ENCODE assay signal across 25 cellular contexts in the genomic region with DNA sequence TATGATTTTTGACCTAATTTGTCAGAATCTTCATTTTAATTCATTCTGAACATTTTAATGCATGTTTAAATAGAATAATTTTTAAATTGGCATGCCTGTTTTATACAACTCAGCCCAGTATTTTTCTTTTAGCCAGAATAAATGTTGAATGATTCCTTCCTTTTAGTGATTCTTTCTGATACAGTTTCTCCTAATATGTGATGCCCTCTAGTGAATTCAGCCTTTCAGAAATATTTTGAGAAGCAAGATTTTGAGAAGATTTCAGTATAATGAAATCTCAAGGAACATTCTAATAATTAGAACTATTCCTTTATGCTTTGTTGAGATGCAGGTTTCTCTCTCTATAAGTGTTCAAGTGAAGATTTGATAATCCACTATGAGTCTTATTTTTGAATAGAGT. TPM values are rescaled to one million over a fixed set of nuclear protein-coding genes. Genes with fewer than 3 reads are reported as not detected.
A peak's percentile ranks its signal among the peaks of the same experiment; 100 is the strongest.
DNase-seq lines count a peak whose midpoint lies in the region; ATAC-seq, FAIRE-seq and TF ChIP-seq lines count a peak whose summit lies in the region.
"Had no signal": no experiment of that assay in that cellular context is flagged by ENCODE, and none has a peak within 500 bp of the region (broad histone marks: within the 10 kb centered on the region; RNA-seq: fewer than 3 reads in every experiment).

No MANE protein-coding gene starts in this region.

- H4K20me1 ChIP-seq in HCT116 (ENCODE audit: insufficient read depth) (peaks cover 14% of the 10 kb centered on the region; the same call in 1 of the 2 replicates), K562 (replicated peaks; ENCODE audit: control insufficient read depth, insufficient read depth, low read length) (0 out of 2 replicates have a peak, but pooled peaks cover 3% of the 10 kb centered on the region), osteoblast (ENCODE audit: insufficient read depth, low read length) (no peaks in the 10 kb centered on the region)

- H3K79me2 ChIP-seq in HCT116 (ENCODE audit: insufficient read depth, low read length) = peaks cover 90% of the 10 kb centered on the region
- H3K79me2 ChIP-seq in K562 (ENCODE audit: control insufficient read depth, insufficient read depth, low read length) = peaks cover 68% of the 10 kb centered on the region
- peaks cover 23% of the 10 kb centered on the region for H3K79me2 ChIP-seq in osteoblast (ENCODE audit: insufficient read depth, low read length)

- TF ChIP-seq POLR2A in HCT116 (IDR thresholded peaks at IDR 0.05; ENCODE audit: borderline replicate concordance, extremely low read depth, insufficient read depth, insufficient read length) (no peak), K562 (conservative IDR thresholded peaks at IDR 0.05) (no peak)

- RAD21 ChIA-PET in HCT116 (lab: Charles Lee; ENCODE audit: low non-redundant PET in 1 of 2, low total read pairs in 2 of 2, uncharacterized antibody in 2 of 2, unreplicated experiment in 2 of 2) = no interaction called here

- H3K4me1 ChIP-seq in HCT116 (ENCODE audit: control insufficient read depth in 1 of 2, insufficient read depth in 2 of 2, low read length in 2 of 2) (no peaks in the 10 kb centered on the region), K562 (replicated peaks in 1 of 2; ENCODE audit: control insufficient read depth in 2 of 2, insufficient read depth in 2 of 2, low read length in 2 of 2) (no peaks in the 10 kb centered on the region), osteoblast (ENCODE audit: insufficient read depth, low read length) (no peaks in the 10 kb centered on the region)

- peaks cover 5% of the 10 kb centered on the region for H3K4me1 Mint-ChIP-seq in activated CD4-positive, alpha-beta T cell treated with anti-CD3 and anti-CD28 coated beads, Interleukin-2, amount 10 ng/mL, durations not matched to agents 7 days and 5 days
- H3K4me1 Mint-ChIP-seq in activated T-cell treated with anti-CD3 and anti-CD28 coated beads, Interleukin-2, amount 50 U/mL, for 4 hours (ENCODE audit: low read depth) = peaks cover 31% of the 10 kb centered on the region

- H3K27ac ChIP-seq in HCT116 (ENCODE audit: low read depth, low read length) (no peak overlapping the region), K562 (ENCODE audit: extremely low read depth, low read depth, low read length) (no peak overlapping the region), osteoblast (ENCODE audit: low read depth, low read length) (no peak overlapping the region)
- H3K27ac ChIP-seq: C4-2B, KMS-11, upper lobe of left lung had no signal

- FAIRE-seq in K562 (lab: Jason Lieb, UNC) = no peak
- FAIRE-seq: GM12892, keratinocyte, small intestine had no signal

- H3K9ac ChIP-seq in HCT116 (ENCODE audit: low read length) (no peak overlapping the region), K562 (ENCODE audit: insufficient read depth in 1 of 2, low read depth in 2 of 2, low read length in 2 of 2) (no peak overlapping the region)
- H3K9ac ChIP-seq: KMS-11 had no signal

- BruUV-seq in HCT116 (replicated peaks; lab: Mats Ljungman, UMichigan) (no TSS peak), K562 (replicated peaks; lab: Mats Ljungman, UMichigan) (no TSS peak)

- intact Hi-C loops in HCT116 (cut with micrococcal nuclease) = no loop called here
- intact Hi-C loops in K562 (cut with micrococcal nuclease) = no loop called here

- no peaks in the 10 kb centered on the region for H3K9me1 ChIP-seq in K562 (ENCODE audit: control insufficient read depth, insufficient read depth, low read length)

- ATAC-seq in HCT116 = no peak
- no peak for ATAC-seq in K562
- ATAC-seq in left lobe of liver = no peak
- ATAC-seq in activated T-cell treated with anti-CD3 and anti-CD28 coated beads, Interleukin-2, amount 50 U/mL, for 4 hours = no peak
- ATAC-seq: natural killer cell had no signal

- peaks cover 15% of the 10 kb centered on the region for H3K36me3 Mint-ChIP-seq in activated CD4-positive, alpha-beta T cell treated with anti-CD3 and anti-CD28 coated beads, Interleukin-2, amount 10 ng/mL, durations not matched to agents 7 days and 5 days (ENCODE audit: low read depth)
- H3K36me3 Mint-ChIP-seq in activated T-cell treated with anti-CD3 and anti-CD28 coated beads, Interleukin-2, amount 50 U/mL, for 4 hours (ENCODE audit: insufficient read depth) = peaks cover 6% of the 10 kb centered on the region
- H3K36me3 Mint-ChIP-seq: natural killer cell had no signal

- TF ChIP-seq CTCF in HCT116 (IDR thresholded peaks at IDR 0.05 in 2 of 3, conservative IDR thresholded peaks at IDR 0.05 in 1 of 3; ENCODE audit: borderline replicate concordance in 1 of 3, insufficient read depth in 1 of 3, low read depth in 2 of 3, low read length in 2 of 3) = no peak
- TF ChIP-seq CTCF in K562 (IDR thresholded peaks at IDR 0.05 in 2 of 3, conservative IDR thresholded peaks at IDR 0.05 in 1 of 3; ENCODE audit: insufficient read depth in 2 of 3, low read depth in 1 of 3, low read length in 3 of 3) = 0 out of 6 replicates have a peak, but pooled peaks of 1 of the 3 experiments have one; percentile 22
- peak; percentile 33 for TF ChIP-seq CTCF in osteoblast (IDR thresholded peaks at IDR 0.05; ENCODE audit: extremely low read depth, low read depth, low read length)

- H3K27me3 ChIP-seq in HCT116 (ENCODE audit: insufficient read depth, low read length) (no peaks in the 10 kb centered on the region), K562 (ENCODE audit: control insufficient read depth in 2 of 2, insufficient read depth in 2 of 2, low read length in 2 of 2) (no peaks in the 10 kb centered on the region), osteoblast (ENCODE audit: insufficient read depth, low read length) (no peaks in the 10 kb centered on the region)
- H3K27me3 ChIP-seq: upper lobe of left lung had no signal

- H3K4me3 ChIP-seq in HCT116 (replicated peaks in 1 of 2; ENCODE audit: low read depth in 1 of 2, low read length in 2 of 2) (no peak overlapping the region), K562 (no peak overlapping the region), osteoblast (ENCODE audit: insufficient read depth, low read length) (no peak overlapping the region)
- H3K4me3 ChIP-seq: upper lobe of left lung had no signal

- no peaks in the 10 kb centered on the region for H3K36me3 ChIP-seq in HCT116 (ENCODE audit: control insufficient read depth in 1 of 2, insufficient read depth in 2 of 2, low read length in 2 of 2)
- peaks cover 10% of the 10 kb centered on the region; the same call in 2 of the 3 replicates for H3K36me3 ChIP-seq in K562 (ENCODE audit: control insufficient read depth, insufficient read depth, low read length)
- no peaks in the 10 kb centered on the region for H3K36me3 ChIP-seq in osteoblast (ENCODE audit: insufficient read depth, low read length)
- H3K36me3 ChIP-seq: upper lobe of left lung had no signal

- TF ChIP-seq EP300 in K562 (IDR thresholded peaks at IDR 0.05; ENCODE audit: low read length) = no peak

- H3K27me3 Mint-ChIP-seq in activated CD4-positive, alpha-beta T cell treated with anti-CD3 and anti-CD28 coated beads, Interleukin-2, amount 10 ng/mL, durations not matched to agents 7 days and 5 days = no peaks in the 10 kb centered on the region
- no peaks in the 10 kb centered on the region for H3K27me3 Mint-ChIP-seq in activated T-cell treated with anti-CD3 and anti-CD28 coated beads, Interleukin-2, amount 50 U/mL, for 4 hours (ENCODE audit: low read depth)

- DNase-seq in activated CD4-positive, alpha-beta T cell treated with anti-CD3 and anti-CD28 coated beads, Interleukin-2, amount 10 ng/mL, durations not matched to agents 7 days and 5 days = no peak
- no peak for DNase-seq in activated CD4-positive, alpha-beta T cell treated with anti-CD3 and anti-CD28 coated beads for 48 hours
- DNase-seq in HCT116 (ENCODE audit: low read depth, low spot score) (no peak), K562 (ENCODE audit: extremely low read depth in 1 of 4, low spot score in 3 of 4) (no peak), osteoblast (ENCODE audit: insufficient read length, low spot score, missing footprints) (no peak), kidney glomerular epithelial cell (lab: John Stamatoyannopoulos, UW) (no peak), left lobe of liver (ENCODE audit: low spot score) (no peak)
- no peak for DNase-seq in activated T-cell treated with anti-CD3 and anti-CD28 coated beads, Interleukin-2, amount 50 U/mL, for 4 hours
- DNase-seq: 8988T; activated CD4-positive, alpha-beta T cell treated with anti-CD3 and anti-CD28 coated beads, Interleukin-2, amount 50 U/mL, for 4 hours; activated naive CD4-positive, alpha-beta T cell treated with Interleukin-2 at 50 U/mL for 16 hours; activated T-cell treated with anti-CD3 and anti-CD28 coated beads for 4 hours; DMS 273 treated with DMSO at 0.1 percent for 48 hours; GDM1; mesenchymal stem cell; natural killer cell; NCI-H1105; Right ventricle myocardium superior; small intestine; stimulated activated CD4-positive, alpha-beta T cell treated with anti-CD3 and anti-CD28 coated beads, Interleukin-2, amount 100 ng/mL, for 48 hours; upper lobe of left lung had no signal

- TF ChIP-seq RAD21 in HCT116 (IDR thresholded peaks at IDR 0.05; ENCODE audit: low read depth) (peak; percentile 34; the same call in 1 of the 2 replicates), K562 (CRISPR knock-in tag; conservative IDR thresholded peaks at IDR 0.05 in 1 of 2, IDR thresholded peaks at IDR 0.05 in 1 of 2) (peak; percentile 22 to 43; a peak in 3 of 4 replicates)

- H2AFZ ChIP-seq in HCT116 (ENCODE audit: low read depth, low read length, poor library complexity, severe bottlenecking) = no peak overlapping the region
- H2AFZ ChIP-seq in K562 (ENCODE audit: low read depth, low read length) = no peak overlapping the region
- H2AFZ ChIP-seq in osteoblast (ENCODE audit: low read length) = no peak overlapping the region

- H3K9me3 ChIP-seq in HCT116 (ENCODE audit: control insufficient read depth in 1 of 2, insufficient read depth in 1 of 2, low read depth in 1 of 2, low read length in 2 of 2) (no peaks in the 10 kb centered on the region), K562 (replicated peaks; ENCODE audit: control insufficient read depth, insufficient read depth, low read depth, low read length) (no peaks in the 10 kb centered on the region), osteoblast (ENCODE audit: low read depth, low read length) (no peaks in the 10 kb centered on the region)
- H3K9me3 ChIP-seq: upper lobe of left lung had no signal

- no peaks in the 10 kb centered on the region for H3K9me3 Mint-ChIP-seq in activated CD4-positive, alpha-beta T cell treated with anti-CD3 and anti-CD28 coated beads, Interleukin-2, amount 10 ng/mL, durations not matched to agents 7 days and 5 days
- no peaks in the 10 kb centered on the region for H3K9me3 Mint-ChIP-seq in activated T-cell treated with anti-CD3 and anti-CD28 coated beads, Interleukin-2, amount 50 U/mL, for 4 hours
- H3K9me3 Mint-ChIP-seq: natural killer cell had no signal

- no peaks in the 10 kb centered on the region for H3K9me2 ChIP-seq in HCT116 (ENCODE audit: insufficient read depth)

- H3K4me2 ChIP-seq in HCT116 (ENCODE audit: low read length) (no peak overlapping the region), K562 (ENCODE audit: insufficient read depth, low read length) (no peak overlapping the region), osteoblast (ENCODE audit: insufficient read depth, low read length) (no peak overlapping the region)
- H3K4me2 ChIP-seq: KMS-11 had no signal

- H3K27ac Mint-ChIP-seq in activated CD4-positive, alpha-beta T cell treated with anti-CD3 and anti-CD28 coated beads, Interleukin-2, amount 10 ng/mL, durations not matched to agents 7 days and 5 days = peak overlapping the region; percentile 11
- H3K27ac Mint-ChIP-seq: natural killer cell had no signal

- in situ Hi-C loops in K562 (cut with MboI) = no loop called here

- CTCF ChIA-PET in activated CD4-positive, alpha-beta T cell treated with anti-CD3 and anti-CD28 coated beads, Interleukin-2, amount 10 ng/mL, durations not matched to agents 7 days and 5 days (lab: Charles Lee) = interaction anchor here (1.4 kb wide), 2 partner anchors 125 to 236 kb away, joined by 3 to 5 read pairs; no protein-coding TSS in a partner anchor
- CTCF ChIA-PET in HCT116 (lab: Charles Lee) (interaction anchor here (0.8 to 1.2 kb wide), 2 partner anchors 236 to 310 kb away, joined by 3 to 5 read pairs; no protein-coding TSS in a partner anchor), K562 (lab: Yijun Ruan, JAX; ENCODE audit: low intra/inter-chr PET ratio) (interaction anchor here (1.1 kb wide), 1 partner anchor 267 kb away, joined by 3 read pairs; no protein-coding TSS in a partner anchor)

- no peak overlapping the region for H3K4me3 Mint-ChIP-seq in activated CD4-positive, alpha-beta T cell treated with anti-CD3 and anti-CD28 coated beads, Interleukin-2, amount 10 ng/mL, durations not matched to agents 7 days and 5 days
- H3K4me3 Mint-ChIP-seq in activated T-cell treated with anti-CD3 and anti-CD28 coated beads, Interleukin-2, amount 50 U/mL, for 4 hours = no peak overlapping the region
- H3K4me3 Mint-ChIP-seq: natural killer cell had no signal

- POLR2A ChIA-PET in activated CD4-positive, alpha-beta T cell treated with anti-CD3 and anti-CD28 coated beads, Interleukin-2, amount 10 ng/mL, durations not matched to agents 7 days and 5 days (lab: Charles Lee) = no interaction called here
- POLR2A ChIA-PET in HCT116 (lab: Charles Lee) (no interaction called here), K562 (lab: Yijun Ruan, JAX) (interaction anchor here (0.6 to 1.0 kb wide), 2 partner anchors 15 to 187 kb away, joined by 3 to 5 read pairs; no protein-coding TSS in a partner anchor)

RNA-seq across cellular contexts. Expression of a gene that starts 28.5 kb away (rescaled TPM):
- 10 to 100 TPM; 20.7 to 24.6 TPM for total RNA-seq in activated CD4-positive, alpha-beta T cell treated with anti-CD3 and anti-CD28 coated beads, Interleukin-2, amount 10 ng/mL, durations not matched to agents 7 days and 5 days
- 36.2 TPM for total RNA-seq in HCT116 (2021; ENCODE audit: unreplicated experiment)
- polyA plus RNA-seq in HCT116 (2012) = 7.5 and 9.8 TPM in 2 replicates
- 59.6 and 95.0 TPM in 2 replicates for total RNA-seq in K562 (2011; cell fraction: chromatin; rRNA removed; ENCODE audit: low replicate concordance)
- 20.0 and 25.8 TPM in 2 replicates for total RNA-seq in K562 (2011; cell fraction: nucleolus; rRNA removed)
- total RNA-seq in K562 (2011; cell fraction: nucleoplasm; rRNA removed) = 38.7 and 54.7 TPM in 2 replicates
- total RNA-seq in K562 (2014; rRNA removed) = 12.1 and 12.2 TPM in 2 replicates
- 27.0 and 27.1 TPM in 2 replicates for total RNA-seq in K562 (2014; rRNA removed; fragmentation: Illumina TruSeq; extraction: Trizol)
- total RNA-seq in K562 (2015; rRNA removed; fragmentation: Illumina TruSeq; extraction: Trizol) = 21.5 and 22.9 TPM in 2 replicates
- total RNA-seq in K562 (2021) = 28.6 and 29.7 TPM in 2 replicates
- polyA plus RNA-seq in K562 (2011; rRNA removed) = 15.4 and 25.4 TPM in 2 replicates
- 7.2 and 9.5 TPM in 2 replicates for polyA plus RNA-seq in K562 (2011; cell fraction: cytosol; rRNA removed)
- 7.9 and 10.6 TPM in 2 replicates for polyA plus RNA-seq in K562 (2011; cell fraction: nucleus; rRNA removed)
- 4.2 and 6.3 TPM in 2 replicates for polyA plus RNA-seq in K562 (2012)
- 10.3 and 12.8 TPM in 2 replicates for polyA plus RNA-seq in K562 (2014; fragmentation: Illumina TruSeq; extraction: Trizol)
- 10 to 100 TPM; 29.4 to 63.3 TPM for polyA plus RNA-seq in K562 (2014; fragmentation: Nextera tagmentation; extraction: Ambion mirVana)
- polyA plus RNA-seq in K562 (2014; rRNA removed) = 8.9 and 12.6 TPM in 2 replicates
- 84.0 and 84.7 TPM in 2 replicates for polyA minus RNA-seq in K562 (2011; rRNA and poly(A)+ RNA removed)
- 17.6 and 25.5 TPM in 2 replicates for polyA minus RNA-seq in K562 (2011; cell fraction: cytosol; rRNA and poly(A)+ RNA removed)
- 28.4 and 38.2 TPM in 2 replicates for polyA minus RNA-seq in K562 (2011; cell fraction: nucleus; rRNA and poly(A)+ RNA removed)
- total RNA-seq in osteoblast = 16.5 and 29.7 TPM in 2 replicates
- total RNA-seq in left lobe of liver = 13.9 TPM
- 10 to 100 TPM; 24.3 to 27.4 (median 26.2) TPM for total RNA-seq in activated T-cell treated with anti-CD3 and anti-CD28 coated beads, Interleukin-2, amount 50 U/mL, for 4 hours
